20 cellular contexts compared by ENCODE assay signal in the genomic region with DNA sequence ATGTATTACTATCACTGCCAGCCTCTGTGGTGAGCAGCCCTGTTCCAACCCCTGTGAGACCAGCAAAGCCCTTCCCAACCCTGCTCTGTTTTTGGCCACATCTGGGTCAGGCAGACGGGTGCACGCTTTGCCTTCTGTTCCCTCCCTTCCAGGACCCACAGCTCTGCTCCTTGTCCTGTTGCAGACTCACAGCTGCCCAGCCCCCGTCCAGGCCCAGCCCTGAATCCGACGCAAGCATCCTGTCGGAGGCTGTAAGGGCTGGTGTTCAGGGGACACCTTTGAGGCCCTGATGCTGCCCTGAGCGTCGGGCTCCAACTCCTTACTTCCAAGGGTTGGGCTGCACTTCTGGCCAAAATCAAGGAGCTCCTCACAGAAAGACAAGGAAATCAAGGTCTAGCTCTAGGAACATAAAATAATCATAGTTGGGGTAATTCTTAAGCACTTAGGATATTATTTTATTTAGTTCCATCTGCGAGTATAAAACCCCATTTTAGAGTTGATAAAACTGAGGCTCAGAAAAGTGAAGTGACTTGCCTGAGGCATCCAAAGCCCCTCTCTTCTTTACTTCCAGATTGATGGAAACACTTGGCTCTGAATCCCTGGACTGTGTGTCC. TPM values are rescaled to one million over a fixed set of nuclear protein-coding genes. Genes with fewer than 3 reads are reported as not detected.
DNase-seq lines count a peak whose midpoint lies in the region; ATAC-seq and TF ChIP-seq lines count a peak whose summit lies in the region.
"Had no signal": no experiment of that assay in that cellular context is flagged by ENCODE, and none has a peak within 500 bp of the region (broad histone marks: within the 10 kb centered on the region; RNA-seq: fewer than 3 reads in every experiment).

No MANE protein-coding gene starts in this region.

- peaks cover 2% of the 10 kb centered on the region for H3K4me1 Mint-ChIP-seq in endodermal cell

- no peak overlapping the region for H3K4me3 Mint-ChIP-seq in endodermal cell
- H3K4me3 Mint-ChIP-seq: CD4-positive, alpha-beta memory T cell had no signal

- no peak for ATAC-seq in GM21423 (IDR thresholded peaks at IDR 0.05; ENCODE audit: unreplicated experiment)

- H3K27me3 Mint-ChIP-seq in endodermal cell (ENCODE audit: insufficient read depth): no peaks in the 10 kb centered on the region

- TF ChIP-seq CTCF in GM13977 (IDR thresholded peaks at IDR 0.05; ENCODE audit: extremely low read depth, insufficient read depth, missing control alignments): no peak
- TF ChIP-seq CTCF in endodermal cell (conservative IDR thresholded peaks at IDR 0.05): no peak

- no peak overlapping the region for H3K9ac ChIP-seq in endodermal cell (ENCODE audit: extremely low read depth, low read length, poor library complexity, severe bottlenecking)
- H3K9ac ChIP-seq: GM23248 had no signal

- no peak overlapping the region for H3K4me3 ChIP-seq in endodermal cell (ENCODE audit: low read length)
- H3K4me3 ChIP-seq: GM23248, SK-N-MC had no signal

- 78 to 81% methylated on average over 5 to 9 of the region's 9 CpGs for WGBS in endodermal cell (ENCODE audit: insufficient coverage in 1 of 2, insufficient read length in 1 of 2), 2 experiments

- no peaks in the 10 kb centered on the region for H3K9me3 ChIP-seq in endodermal cell (ENCODE audit: control insufficient read depth, low read length)

- intact Hi-C loops in posterior vena cava (cut with DNase I): no loop called here

- DNase-seq in AG20443 (ENCODE audit: low spot score) (peak; percentile 8), GM13977 (ENCODE audit: low spot score) (peak; percentile 3), endodermal cell (peak; percentile 62), posterior vena cava (ENCODE audit: low spot score) (peak; percentile 36), putamen (ENCODE audit: low spot score) (no peak), SKM-1 (lab: John Stamatoyannopoulos, UW; ENCODE audit: unreplicated experiment) (no peak), Kasumi-1 (lab: John Stamatoyannopoulos, UW) (no peak)
- DNase-seq: GM23248, KG1, MV-4-11, NCI-H1694 treated with DMSO at 0.1 percent for 48 hours, NCI-H2107, NCI-H510A, NCI-H748 treated with DMSO at 0.1 percent for 48 hours, OCI-M1, Right ventricle myocardium superior had no signal

- H3K4me1 ChIP-seq in endodermal cell (ENCODE audit: control insufficient read depth, insufficient read depth, low read length): no peaks in the 10 kb centered on the region

- H3K36me3 ChIP-seq in endodermal cell (ENCODE audit: control insufficient read depth, insufficient read depth, low read length): no peaks in the 10 kb centered on the region

- no peaks in the 10 kb centered on the region for H3K27me3 ChIP-seq in endodermal cell (ENCODE audit: control insufficient read depth, insufficient read depth, low read length, poor library complexity, severe bottlenecking)

- no peak overlapping the region for H3K27ac ChIP-seq in endodermal cell (ENCODE audit: low read depth, low read length)
- H3K27ac ChIP-seq: GM23248, SK-N-MC had no signal

- H3K27ac Mint-ChIP-seq in endodermal cell: no peak overlapping the region
- H3K27ac Mint-ChIP-seq: CD4-positive, alpha-beta memory T cell had no signal

- no peaks in the 10 kb centered on the region for H3K9me3 Mint-ChIP-seq in endodermal cell
- H3K9me3 Mint-ChIP-seq: CD4-positive, alpha-beta memory T cell had no signal

- H3K36me3 Mint-ChIP-seq in endodermal cell (ENCODE audit: low read depth): no peaks in the 10 kb centered on the region
- H3K36me3 Mint-ChIP-seq: CD4-positive, alpha-beta memory T cell had no signal

- in situ Hi-C loops in GM13977 (cut with MboI; ENCODE audit: low pct_unique_long_range_greater_than_20kb, low sequenced_read_pairs, unreplicated experiment): no loop called here

RNA-seq across cellular contexts. Expression of a gene that starts 14.3 kb away (rescaled TPM):
- 1 to 10 TPM; 2.8 to 5.9 TPM for total RNA-seq in endodermal cell
- polyA plus RNA-seq in endodermal cell (2013, experiment 1 of 2): 13.0 TPM
- 12.7 TPM for polyA plus RNA-seq in endodermal cell (2013, experiment 2 of 2)
- total RNA-seq in posterior vena cava: 1 to 10 TPM in 1 of 2 donors, under 1 TPM in 1; 0.93 to 1.2 TPM
- total RNA-seq: GM23248 had no signal
- polyA plus RNA-seq: BJ; CD4-positive, alpha-beta memory T cell; GM23248 had no signal

RNA-seq across cellular contexts. Expression of a gene that starts 54.7 kb away (rescaled TPM):
- total RNA-seq in endodermal cell (1 to 10 TPM; 3.2 to 5.0 TPM), posterior vena cava (1 to 10 TPM; 1.6 to 2.6 TPM)
- polyA plus RNA-seq in endodermal cell (2013, experiment 1 of 2): 13.5 TPM
- polyA plus RNA-seq in endodermal cell (2013, experiment 2 of 2): 12.8 TPM
- polyA plus RNA-seq: CD4-positive, alpha-beta memory T cell had no signal

Comparison
In these comparisons a context has a peak if more than half of its experiments do, and no peak if none do; other contexts are left out.
1. DNase-seq: peak in AG20443 (single experiment), GM13977 (single experiment), endodermal cell (single experiment) and posterior vena cava (single experiment); none in putamen (single experiment), SKM-1 (single experiment) and Kasumi-1 (0 of 2).